Comparison of ENCODE assay signal across 1 cellular context in genomic region chr19:51688665-51689571, GRCh38.
TF ChIP-seq lines count a peak whose summit lies in the region.

No MANE protein-coding gene starts in this region.

TF ChIP-seq in H1, 55 proteins besides CTCF, POLR2A, EP300 and RAD21:
- TF ChIP-seq NANOG (IDR thresholded peaks at IDR 0.05; ENCODE audit: insufficient read depth, low read depth, low read length, poor library complexity, severe bottlenecking) (no peak), RNF2 (IDR thresholded peaks at IDR 0.05; ENCODE audit: borderline replicate concordance, low read depth, low read length, missing control alignments, poor library complexity, severe bottlenecking) (no peak), CHD1 (IDR thresholded peaks at IDR 0.05; ENCODE audit: low read depth, low read length) (no peak), PHF8 (conservative IDR thresholded peaks at IDR 0.05; ENCODE audit: low read depth, low read length) (no peak), CBX8 (IDR thresholded peaks at IDR 0.05; ENCODE audit: borderline replicate concordance, low read depth, low read length) (no peak), MAFK (IDR thresholded peaks at IDR 0.05; ENCODE audit: low read depth, low read length) (no peak), GTF2F1 (IDR thresholded peaks at IDR 0.05; ENCODE audit: borderline replicate concordance, low read depth, low read length) (no peak), CREB1 (IDR thresholded peaks at IDR 0.05) (0 out of 2 replicates have a peak, but pooled peaks have one; percentile 7), RBBP5 (IDR thresholded peaks at IDR 0.05; ENCODE audit: borderline replicate concordance, low read depth, low read length) (peak; percentile 82; the same call in 1 of the 2 replicates), RFX5 (IDR thresholded peaks at IDR 0.05; ENCODE audit: borderline replicate concordance, low read depth, low read length) (no peak), GABPA (IDR thresholded peaks at IDR 0.05; ENCODE audit: borderline replicate concordance, insufficient read depth, low read length) (no peak), YY1 (IDR thresholded peaks at IDR 0.05; ENCODE audit: low read depth, low read length) (peak; percentile 62), HDAC2 (IDR thresholded peaks at IDR 0.05; ENCODE audit: borderline replicate concordance in 1 of 2, low read depth in 2 of 2, low read length in 2 of 2) (no peak; a peak in 1 of 4 replicates), SRF (IDR thresholded peaks at IDR 0.05; ENCODE audit: low read depth, low read length) (no peak), TAF1 (IDR thresholded peaks at IDR 0.05; ENCODE audit: low read depth, low read length) (no peak), EGR1 (IDR thresholded peaks at IDR 0.05; ENCODE audit: borderline replicate concordance, low read depth, low read length) (peak; percentile 77; the same call in 1 of the 2 replicates), CTBP2 (IDR thresholded peaks at IDR 0.05; ENCODE audit: borderline replicate concordance, insufficient read depth, insufficient read length, low read length) (peak; percentile 89), SUZ12 (IDR thresholded peaks at IDR 0.05; ENCODE audit: low read length) (peak; percentile 46; the same call in 1 of the 2 replicates), BRCA1 (IDR thresholded peaks at IDR 0.05; ENCODE audit: low read depth, low read length) (no peak), EZH2 (IDR thresholded peaks at IDR 0.05; ENCODE audit: low read depth, low read length, severe bottlenecking) (no peak), ATF3 (IDR thresholded peaks at IDR 0.05; ENCODE audit: insufficient read depth, low read depth, low read length) (no peak), MAX (IDR thresholded peaks at IDR 0.05) (peak; percentile 46), KDM4A (IDR thresholded peaks at IDR 0.05; ENCODE audit: low read depth, low read length, severe bottlenecking) (peak; percentile 84), RXRA (IDR thresholded peaks at IDR 0.05; ENCODE audit: insufficient read depth, low read depth, low read length) (no peak), POLR2AphosphoS5 (IDR thresholded peaks at IDR 0.05; ENCODE audit: low read depth, low read length) (no peak), SIN3A (conservative IDR thresholded peaks at IDR 0.05 in 1 of 2, IDR thresholded peaks at IDR 0.05 in 1 of 2; ENCODE audit: low read depth in 1 of 2, low read length in 2 of 2) (peak; percentile 80 to 83; a peak in 3 of 4 replicates), SP1 (IDR thresholded peaks at IDR 0.05; ENCODE audit: low read depth, low read length) (peak; percentile 36; the same call in 1 of the 2 replicates), POU5F1 (IDR thresholded peaks at IDR 0.05; ENCODE audit: low read depth, low read length) (no peak), SAP30 (IDR thresholded peaks at IDR 0.05; ENCODE audit: insufficient read depth, insufficient replicate concordance, low read length) (peak; percentile 18)
- TF ChIP-seq, protein P1, sequence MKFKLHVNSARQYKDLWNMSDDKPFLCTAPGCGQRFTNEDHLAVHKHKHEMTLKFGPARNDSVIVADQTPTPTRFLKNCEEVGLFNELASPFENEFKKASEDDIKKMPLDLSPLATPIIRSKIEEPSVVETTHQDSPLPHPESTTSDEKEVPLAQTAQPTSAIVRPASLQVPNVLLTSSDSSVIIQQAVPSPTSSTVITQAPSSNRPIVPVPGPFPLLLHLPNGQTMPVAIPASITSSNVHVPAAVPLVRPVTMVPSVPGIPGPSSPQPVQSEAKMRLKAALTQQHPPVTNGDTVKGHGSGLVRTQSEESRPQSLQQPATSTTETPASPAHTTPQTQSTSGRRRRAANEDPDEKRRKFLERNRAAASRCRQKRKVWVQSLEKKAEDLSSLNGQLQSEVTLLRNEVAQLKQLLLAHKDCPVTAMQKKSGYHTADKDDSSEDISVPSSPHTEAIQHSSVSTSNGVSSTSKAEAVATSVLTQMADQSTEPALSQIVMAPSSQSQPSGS (IDR thresholded peaks at IDR 0.05; ENCODE audit: low read length), result no peak
- TF ChIP-seq, protein P2, sequence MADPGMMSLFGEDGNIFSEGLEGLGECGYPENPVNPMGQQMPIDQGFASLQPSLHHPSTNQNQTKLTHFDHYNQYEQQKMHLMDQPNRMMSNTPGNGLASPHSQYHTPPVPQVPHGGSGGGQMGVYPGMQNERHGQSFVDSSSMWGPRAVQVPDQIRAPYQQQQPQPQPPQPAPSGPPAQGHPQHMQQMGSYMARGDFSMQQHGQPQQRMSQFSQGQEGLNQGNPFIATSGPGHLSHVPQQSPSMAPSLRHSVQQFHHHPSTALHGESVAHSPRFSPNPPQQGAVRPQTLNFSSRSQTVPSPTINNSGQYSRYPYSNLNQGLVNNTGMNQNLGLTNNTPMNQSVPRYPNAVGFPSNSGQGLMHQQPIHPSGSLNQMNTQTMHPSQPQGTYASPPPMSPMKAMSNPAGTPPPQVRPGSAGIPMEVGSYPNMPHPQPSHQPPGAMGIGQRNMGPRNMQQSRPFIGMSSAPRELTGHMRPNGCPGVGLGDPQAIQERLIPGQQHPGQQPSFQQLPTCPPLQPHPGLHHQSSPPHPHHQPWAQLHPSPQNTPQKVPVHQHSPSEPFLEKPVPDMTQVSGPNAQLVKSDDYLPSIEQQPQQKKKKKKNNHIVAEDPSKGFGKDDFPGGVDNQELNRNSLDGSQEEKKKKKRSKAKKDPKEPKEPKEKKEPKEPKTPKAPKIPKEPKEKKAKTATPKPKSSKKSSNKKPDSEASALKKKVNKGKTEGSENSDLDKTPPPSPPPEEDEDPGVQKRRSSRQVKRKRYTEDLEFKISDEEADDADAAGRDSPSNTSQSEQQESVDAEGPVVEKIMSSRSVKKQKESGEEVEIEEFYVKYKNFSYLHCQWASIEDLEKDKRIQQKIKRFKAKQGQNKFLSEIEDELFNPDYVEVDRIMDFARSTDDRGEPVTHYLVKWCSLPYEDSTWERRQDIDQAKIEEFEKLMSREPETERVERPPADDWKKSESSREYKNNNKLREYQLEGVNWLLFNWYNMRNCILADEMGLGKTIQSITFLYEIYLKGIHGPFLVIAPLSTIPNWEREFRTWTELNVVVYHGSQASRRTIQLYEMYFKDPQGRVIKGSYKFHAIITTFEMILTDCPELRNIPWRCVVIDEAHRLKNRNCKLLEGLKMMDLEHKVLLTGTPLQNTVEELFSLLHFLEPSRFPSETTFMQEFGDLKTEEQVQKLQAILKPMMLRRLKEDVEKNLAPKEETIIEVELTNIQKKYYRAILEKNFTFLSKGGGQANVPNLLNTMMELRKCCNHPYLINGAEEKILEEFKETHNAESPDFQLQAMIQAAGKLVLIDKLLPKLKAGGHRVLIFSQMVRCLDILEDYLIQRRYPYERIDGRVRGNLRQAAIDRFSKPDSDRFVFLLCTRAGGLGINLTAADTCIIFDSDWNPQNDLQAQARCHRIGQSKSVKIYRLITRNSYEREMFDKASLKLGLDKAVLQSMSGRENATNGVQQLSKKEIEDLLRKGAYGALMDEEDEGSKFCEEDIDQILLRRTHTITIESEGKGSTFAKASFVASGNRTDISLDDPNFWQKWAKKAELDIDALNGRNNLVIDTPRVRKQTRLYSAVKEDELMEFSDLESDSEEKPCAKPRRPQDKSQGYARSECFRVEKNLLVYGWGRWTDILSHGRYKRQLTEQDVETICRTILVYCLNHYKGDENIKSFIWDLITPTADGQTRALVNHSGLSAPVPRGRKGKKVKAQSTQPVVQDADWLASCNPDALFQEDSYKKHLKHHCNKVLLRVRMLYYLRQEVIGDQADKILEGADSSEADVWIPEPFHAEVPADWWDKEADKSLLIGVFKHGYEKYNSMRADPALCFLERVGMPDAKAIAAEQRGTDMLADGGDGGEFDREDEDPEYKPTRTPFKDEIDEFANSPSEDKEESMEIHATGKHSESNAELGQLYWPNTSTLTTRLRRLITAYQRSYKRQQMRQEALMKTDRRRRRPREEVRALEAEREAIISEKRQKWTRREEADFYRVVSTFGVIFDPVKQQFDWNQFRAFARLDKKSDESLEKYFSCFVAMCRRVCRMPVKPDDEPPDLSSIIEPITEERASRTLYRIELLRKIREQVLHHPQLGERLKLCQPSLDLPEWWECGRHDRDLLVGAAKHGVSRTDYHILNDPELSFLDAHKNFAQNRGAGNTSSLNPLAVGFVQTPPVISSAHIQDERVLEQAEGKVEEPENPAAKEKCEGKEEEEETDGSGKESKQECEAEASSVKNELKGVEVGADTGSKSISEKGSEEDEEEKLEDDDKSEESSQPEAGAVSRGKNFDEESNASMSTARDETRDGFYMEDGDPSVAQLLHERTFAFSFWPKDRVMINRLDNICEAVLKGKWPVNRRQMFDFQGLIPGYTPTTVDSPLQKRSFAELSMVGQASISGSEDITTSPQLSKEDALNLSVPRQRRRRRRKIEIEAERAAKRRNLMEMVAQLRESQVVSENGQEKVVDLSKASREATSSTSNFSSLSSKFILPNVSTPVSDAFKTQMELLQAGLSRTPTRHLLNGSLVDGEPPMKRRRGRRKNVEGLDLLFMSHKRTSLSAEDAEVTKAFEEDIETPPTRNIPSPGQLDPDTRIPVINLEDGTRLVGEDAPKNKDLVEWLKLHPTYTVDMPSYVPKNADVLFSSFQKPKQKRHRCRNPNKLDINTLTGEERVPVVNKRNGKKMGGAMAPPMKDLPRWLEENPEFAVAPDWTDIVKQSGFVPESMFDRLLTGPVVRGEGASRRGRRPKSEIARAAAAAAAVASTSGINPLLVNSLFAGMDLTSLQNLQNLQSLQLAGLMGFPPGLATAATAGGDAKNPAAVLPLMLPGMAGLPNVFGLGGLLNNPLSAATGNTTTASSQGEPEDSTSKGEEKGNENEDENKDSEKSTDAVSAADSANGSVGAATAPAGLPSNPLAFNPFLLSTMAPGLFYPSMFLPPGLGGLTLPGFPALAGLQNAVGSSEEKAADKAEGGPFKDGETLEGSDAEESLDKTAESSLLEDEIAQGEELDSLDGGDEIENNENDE (IDR thresholded peaks at IDR 0.05; ENCODE audit: insufficient replicate concordance, low read length), result no peak
- TF ChIP-seq, protein P3, sequence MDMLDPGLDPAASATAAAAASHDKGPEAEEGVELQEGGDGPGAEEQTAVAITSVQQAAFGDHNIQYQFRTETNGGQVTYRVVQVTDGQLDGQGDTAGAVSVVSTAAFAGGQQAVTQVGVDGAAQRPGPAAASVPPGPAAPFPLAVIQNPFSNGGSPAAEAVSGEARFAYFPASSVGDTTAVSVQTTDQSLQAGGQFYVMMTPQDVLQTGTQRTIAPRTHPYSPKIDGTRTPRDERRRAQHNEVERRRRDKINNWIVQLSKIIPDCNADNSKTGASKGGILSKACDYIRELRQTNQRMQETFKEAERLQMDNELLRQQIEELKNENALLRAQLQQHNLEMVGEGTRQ (IDR thresholded peaks at IDR 0.05; ENCODE audit: low read length), result no peak
